Comparison of ENCODE assay signal across 26 cellular contexts in genomic region chr9:88398016-88398415, GRCh38. TPM values are rescaled to one million over a fixed set of nuclear protein-coding genes. Genes with fewer than 3 reads are reported as not detected.
A peak's percentile ranks its signal among the peaks of the same experiment; 100 is the strongest.
DNase-seq lines count a peak whose midpoint lies in the region; ATAC-seq, FAIRE-seq and TF ChIP-seq lines count a peak whose summit lies in the region.
"Had no signal": no experiment of that assay in that cellular context is flagged by ENCODE, and none has a peak within 500 bp of the region (broad histone marks: within the 10 kb centered on the region; RNA-seq: fewer than 3 reads in every experiment).

No MANE protein-coding gene starts in this region.

- no peak overlapping the region for H3K4me2 ChIP-seq in IMR-90 (ENCODE audit: low read depth, low read length)

- H3K56ac ChIP-seq in IMR-90 (ENCODE audit: extremely low read depth, insufficient read depth, low read length), result no peak overlapping the region

- no peak for TF ChIP-seq RAD21 in IMR-90 (IDR thresholded peaks at IDR 0.05; ENCODE audit: low read length)

- H3K27me3 ChIP-seq in A673 (replicated peaks; ENCODE audit: insufficient read depth, low read depth, low read length, poor library complexity) (no peaks in the 10 kb centered on the region), IMR-90 (ENCODE audit: control insufficient read depth, insufficient read depth, low read length) (no peaks in the 10 kb centered on the region), bronchial epithelial cell (ENCODE audit: control insufficient read depth, insufficient read depth, low read length) (no peaks in the 10 kb centered on the region)
- H3K27me3 ChIP-seq: BLaER1 treated with 17β-estradiol and CSF1 and Interleukin-3, amounts not matched to agents 10 nM and 100 nM had no signal

- no peak overlapping the region for H3K4me3 Mint-ChIP-seq in mesothelial cell of epicardium
- H3K4me3 Mint-ChIP-seq: CD4-positive, alpha-beta T cell had no signal

- H2BK120ac ChIP-seq in IMR-90 (ENCODE audit: low read depth, low read length), result 0 out of 2 replicates have a peak overlapping the region, but pooled peaks have one; percentile 22

- H4K91ac ChIP-seq in IMR-90 (ENCODE audit: insufficient read depth, low read depth, low read length), result peak overlapping the region; percentile 34; the same call in 1 of the 2 replicates

- peaks cover 36% of the 10 kb centered on the region for H3K4me1 Mint-ChIP-seq in mesothelial cell of epicardium

- peaks cover 3 to 37% of the 10 kb centered on the region in 2 experiments; a peak in 3 of 4 replicates for H3K79me1 ChIP-seq in IMR-90 (ENCODE audit: low read depth in 1 of 2, low read length in 2 of 2)

- H2AK5ac ChIP-seq in IMR-90 (ENCODE audit: low read depth, low read length), result peak overlapping the region; percentile 83; the same call in 1 of the 2 replicates

- DNase-seq in A673 (ENCODE audit: low spot score) (no peak), IMR-90 (no peak), bronchial epithelial cell (ENCODE audit: low read depth) (peak; percentile 20), mesothelial cell of epicardium (ENCODE audit: low spot score in 2 of 2, unreplicated experiment in 2 of 2) (no peak), mucosa of gallbladder (ENCODE audit: low spot score) (no peak), mucosa of descending colon (no peak), iPS-NIHi11 (ENCODE audit: low spot score) (no peak)
- DNase-seq in activated CD8-positive, alpha-beta memory T cell treated with anti-CD3 and anti-CD28 coated beads for 24 hours, result no peak
- DNase-seq: AML-193; CD4-positive, alpha-beta T cell; COR-L47; NCI-H1092; NCI-H1417 treated with DMSO at 0.1 percent for 48 hours; NCI-H187; NCI-H2081 treated with DMSO at 0.1 percent for 48 hours; NCI-H2171; NCI-H226; NCI-H510A; NCI-H69; RPMI8226; SHP77 treated with DMSO at 0.1 percent for 48 hours had no signal

- H2BK5ac ChIP-seq in IMR-90 (ENCODE audit: low read depth, low read length, poor library complexity, severe bottlenecking), result peak overlapping the region; percentile 89

- H3K27ac ChIP-seq in A673 (ENCODE audit: low read depth, low read length, poor library complexity, severe bottlenecking) (peak overlapping the region; percentile 7), IMR-90 (ENCODE audit: insufficient read depth, low read length) (no peak overlapping the region; the same call in 1 of the 2 replicates)
- H3K27ac ChIP-seq: BLaER1 treated with 17β-estradiol and CSF1 and Interleukin-3, amounts not matched to agents 10 nM and 100 nM; HL-60 had no signal

- H3K9ac ChIP-seq in IMR-90 (ENCODE audit: low read depth, low read length), result no peak overlapping the region
- H3K9ac ChIP-seq: BLaER1 treated with 17β-estradiol and CSF1 and Interleukin-3, amounts not matched to agents 10 nM and 100 nM had no signal

- CTCF ChIA-PET in A673 (lab: Charles Lee) (no interaction called here), IMR-90 (lab: Yijun Ruan, JAX) (no interaction called here)

- H3K14ac ChIP-seq in IMR-90 (replicated peaks; ENCODE audit: low read depth, low read length), result peak overlapping the region; percentile 85

- intact Hi-C loops in A673 (cut with micrococcal nuclease; ENCODE audit: unreplicated experiment), result no loop called here
- intact Hi-C loops in IMR-90 (cut with micrococcal nuclease), result loop anchor here (5.0 kb wide), 1 partner anchor 34 kb away; no protein-coding TSS in a partner anchor
- intact Hi-C loops in mucosa of descending colon (cut with DNase I, micrococcal nuclease), result no loop called here

- no peak for ATAC-seq in IMR-90 (ENCODE audit: low read depth)
- ATAC-seq in mucosa of descending colon, result no peak

- no peak for FAIRE-seq in bronchial epithelial cell (lab: Jason Lieb, UNC)
- FAIRE-seq: A204.1, G401.6, H1 had no signal

- TF ChIP-seq POLR2A in IMR-90 (IDR thresholded peaks at IDR 0.05; ENCODE audit: low read depth, low read length), result no peak

- BruUV-seq in A673 (replicated peaks; lab: Mats Ljungman, UMichigan) (no TSS peak), IMR-90 (replicated peaks; lab: Mats Ljungman, UMichigan) (no TSS peak)

- H3K36me3 Mint-ChIP-seq in mesothelial cell of epicardium, result peaks cover 20% of the 10 kb centered on the region

- in situ Hi-C loops in IMR-90 (cut with MboI; ENCODE audit: low sequenced_read_pairs), result loop anchor here (10.0 kb wide), 1 partner anchor 177 kb away; no protein-coding TSS in a partner anchor

- POLR2A ChIA-PET in A673 (lab: Charles Lee; ENCODE audit: low non-redundant PET) (no interaction called here), IMR-90 (lab: Charles Lee; ENCODE audit: unreplicated experiment) (no interaction called here)

- H4K8ac ChIP-seq in IMR-90 (ENCODE audit: low read depth in 2 of 2, low read length in 2 of 2), result peak overlapping the region in 1 of 2 experiments; percentile 42; a peak in 1 of 4 replicates

- no CpG with 5 or more reads among the region's 5 CpGs for WGBS in IMR-90 (ENCODE audit: extremely low coverage in 2 of 2, insufficient read length in 1 of 2), 2 experiments

- no peak overlapping the region for H3K18ac ChIP-seq in IMR-90 (ENCODE audit: low read depth, low read length)

- H3K9me1 ChIP-seq in IMR-90 (ENCODE audit: insufficient read depth, low read length), result peaks cover 11% of the 10 kb centered on the region

- no peak for TF ChIP-seq CTCF in A673 (conservative IDR thresholded peaks at IDR 0.05; ENCODE audit: low read depth, low read length)
- no peak for TF ChIP-seq CTCF in IMR-90 (conservative IDR thresholded peaks at IDR 0.05; ENCODE audit: low read depth, low read length)
- TF ChIP-seq CTCF in bronchial epithelial cell (IDR thresholded peaks at IDR 0.05; ENCODE audit: insufficient read depth, low read length, severe bottlenecking), result no peak
- TF ChIP-seq CTCF in mesothelial cell of epicardium (IDR thresholded peaks at IDR 0.05; ENCODE audit: unreplicated experiment), result no peak
- TF ChIP-seq CTCF in mucosa of descending colon (IDR thresholded peaks at IDR 0.05), result no peak

- H2BK20ac ChIP-seq in IMR-90 (ENCODE audit: low read depth, low read length), result no peak overlapping the region

- no peak overlapping the region for H2AFZ ChIP-seq in IMR-90 (replicated peaks; ENCODE audit: low read length, poor library complexity)

- H3K9me3 Mint-ChIP-seq in mesothelial cell of epicardium, result no peaks in the 10 kb centered on the region
- H3K9me3 Mint-ChIP-seq: CD4-positive, alpha-beta T cell had no signal

- H3K4me3 ChIP-seq in A673 (ENCODE audit: low read depth, low read length, poor library complexity, severe bottlenecking) (no peak overlapping the region), IMR-90 (ENCODE audit: insufficient read depth, low read depth, low read length) (no peak overlapping the region), bronchial epithelial cell (ENCODE audit: low read depth, low read length) (no peak overlapping the region), mucosa of descending colon (no peak overlapping the region)
- H3K4me3 ChIP-seq: BLaER1 treated with 17β-estradiol and CSF1 and Interleukin-3, amounts not matched to agents 10 nM and 100 nM had no signal

- no peak overlapping the region for H2AK9ac ChIP-seq in IMR-90 (replicated peaks; ENCODE audit: low read depth, low read length, poor library complexity)

- H4K20me1 ChIP-seq in IMR-90 (ENCODE audit: insufficient read depth, low read length), result peaks cover 37% of the 10 kb centered on the region

- peaks cover 17% of the 10 kb centered on the region for H3K4me1 ChIP-seq in A673 (ENCODE audit: insufficient read depth, low read length, poor library complexity, severe bottlenecking)
- H3K4me1 ChIP-seq in IMR-90 (ENCODE audit: control insufficient read depth, insufficient read depth, low read length), result peaks cover 23% of the 10 kb centered on the region
- no peaks in the 10 kb centered on the region for H3K4me1 ChIP-seq in mucosa of descending colon (ENCODE audit: low read depth)

- no peaks in the 10 kb centered on the region for H3K27me3 Mint-ChIP-seq in mesothelial cell of epicardium (ENCODE audit: low read depth)
- H3K27me3 Mint-ChIP-seq: CD4-positive, alpha-beta T cell had no signal

- dilution Hi-C loops in IMR-90 (cut with HindIII; ENCODE audit: low sequenced_read_pairs, unreplicated experiment), result no loop called here

- no peak overlapping the region for H4K5ac ChIP-seq in IMR-90 (ENCODE audit: low read depth, low read length)

- no peak overlapping the region for H2BK15ac ChIP-seq in IMR-90 (ENCODE audit: low read depth, low read length)

- no peaks in the 10 kb centered on the region for H3K9me3 ChIP-seq in A673 (ENCODE audit: low read depth, low read length, poor library complexity, severe bottlenecking)
- no peaks in the 10 kb centered on the region for H3K9me3 ChIP-seq in IMR-90 (ENCODE audit: control insufficient read depth, insufficient read depth, low read length)
- no peaks in the 10 kb centered on the region for H3K9me3 ChIP-seq in mucosa of descending colon

- peak overlapping the region; percentile 72 for H3K4ac ChIP-seq in IMR-90 (ENCODE audit: low read depth, low read length)

- H3K23ac ChIP-seq in IMR-90 (ENCODE audit: low read depth, low read length), result 0 out of 2 replicates have a peak overlapping the region, but pooled peaks have one; percentile 24

- H3K27ac Mint-ChIP-seq in mesothelial cell of epicardium, result peak overlapping the region; percentile 89
- H3K27ac Mint-ChIP-seq: CD4-positive, alpha-beta T cell had no signal

- H3K36me3 ChIP-seq in A673 (ENCODE audit: insufficient read depth, low read length, poor library complexity, severe bottlenecking) (no peaks in the 10 kb centered on the region), IMR-90 (ENCODE audit: control insufficient read depth, insufficient read depth, low read length) (no peaks in the 10 kb centered on the region), bronchial epithelial cell (ENCODE audit: control insufficient read depth, insufficient read depth, low read length) (peaks cover 1% of the 10 kb centered on the region), mucosa of descending colon (ENCODE audit: low read depth) (no peaks in the 10 kb centered on the region)

TF ChIP-seq in IMR-90, 13 proteins besides CTCF, POLR2A, EP300 and RAD21 (continues in another document):
- TF ChIP-seq USF2 (IDR thresholded peaks at IDR 0.05; ENCODE audit: low read depth, low read length), result no peak

RNA-seq across cellular contexts. Expression of gene SPIN1, which starts 9.8 kb away (rescaled TPM):
- 157 and 164 TPM in 2 replicates for total RNA-seq in A673 (2021)
- total RNA-seq in IMR-90 (2012; rRNA removed), result 141 and 189 TPM in 2 replicates
- polyA plus RNA-seq in IMR-90 (2012; rRNA removed), result 51.6 and 63.3 TPM in 2 replicates
- 17.1 and 25.4 TPM in 2 replicates for polyA plus RNA-seq in IMR-90 (2012; cell fraction: cytosol; rRNA removed)
- 18.8 and 130 TPM in 2 replicates for polyA plus RNA-seq in IMR-90 (2012; cell fraction: nucleus; rRNA removed; ENCODE audit: low replicate concordance)
- 67.0 and 89.5 TPM in 2 replicates for total RNA-seq in bronchial epithelial cell
- total RNA-seq in mesothelial cell of epicardium, result 181 to 194 TPM (median 187 TPM) in 3 replicates
- total RNA-seq in mucosa of gallbladder, result 85.8 TPM
- total RNA-seq in mucosa of descending colon, result 10 to 100 TPM; 51.5 to 98.7 (median 67.7) TPM
